14 cellular contexts compared by ENCODE assay signal in the genomic region with DNA sequence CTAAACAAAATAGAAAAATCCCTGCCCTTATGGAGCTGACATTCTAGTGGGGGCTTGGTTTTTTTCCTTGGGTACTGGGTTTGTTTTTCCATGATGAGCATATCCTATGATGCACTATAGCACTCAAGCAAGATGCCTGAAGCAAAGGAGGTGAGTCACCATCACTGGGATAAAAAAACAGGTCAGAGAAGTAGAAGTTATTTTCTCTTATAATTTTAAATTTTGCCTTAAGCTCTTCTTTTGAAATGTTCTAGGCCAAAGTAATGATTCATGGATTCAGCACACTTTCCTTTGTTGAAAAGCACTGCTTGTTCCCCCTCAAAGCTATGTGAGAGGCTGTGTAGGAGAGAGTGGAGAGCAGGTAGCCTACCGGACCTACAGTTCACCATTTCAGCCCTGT. TPM values are rescaled to one million over a fixed set of nuclear protein-coding genes. Genes with fewer than 3 reads are reported as not detected.
DNase-seq lines count a peak whose midpoint lies in the region; ATAC-seq and TF ChIP-seq lines count a peak whose summit lies in the region.
"Had no signal": no experiment of that assay in that cellular context is flagged by ENCODE, and none has a peak within 500 bp of the region (broad histone marks: within the 10 kb centered on the region; RNA-seq: fewer than 3 reads in every experiment).

No MANE protein-coding gene starts in this region.

- intact Hi-C loops in HCT116 (cut with micrococcal nuclease) = no loop called here

- H3K4me2 ChIP-seq in HCT116 (ENCODE audit: low read length) = no peak overlapping the region

- no peak for TF ChIP-seq POLR2A in HCT116 (IDR thresholded peaks at IDR 0.05; ENCODE audit: borderline replicate concordance, extremely low read depth, insufficient read depth, insufficient read length)

- no TSS peak for BruUV-seq in HCT116 (replicated peaks; lab: Mats Ljungman, UMichigan)

- no peak for TF ChIP-seq CTCF in HCT116 (IDR thresholded peaks at IDR 0.05 in 2 of 3, conservative IDR thresholded peaks at IDR 0.05 in 1 of 3; ENCODE audit: borderline replicate concordance in 1 of 3, insufficient read depth in 1 of 3, low read depth in 2 of 3, low read length in 2 of 3)
- no peak for TF ChIP-seq CTCF in astrocyte of the spinal cord (IDR thresholded peaks at IDR 0.05; ENCODE audit: low read depth, low read length)
- TF ChIP-seq CTCF in fibroblast of the aortic adventitia (IDR thresholded peaks at IDR 0.05; ENCODE audit: insufficient read depth, low read length) = no peak

- ATAC-seq in HCT116 = no peak
- no peak for ATAC-seq in GM18858 (IDR thresholded peaks at IDR 0.05; ENCODE audit: unreplicated experiment)
- ATAC-seq in HG03342 (IDR thresholded peaks at IDR 0.05; ENCODE audit: unreplicated experiment) = no peak
- ATAC-seq: effector memory CD8-positive, alpha-beta T cell; upper lobe of right lung had no signal

- TF ChIP-seq RAD21 in HCT116 (IDR thresholded peaks at IDR 0.05; ENCODE audit: low read depth) = no peak

- no peaks in the 10 kb centered on the region for H3K9me2 ChIP-seq in HCT116 (ENCODE audit: insufficient read depth)

- H3K4me3 ChIP-seq in HCT116 (replicated peaks in 1 of 2; ENCODE audit: low read depth in 1 of 2, low read length in 2 of 2) (no peak overlapping the region), astrocyte of the spinal cord (ENCODE audit: low read depth, low read length) (no peak overlapping the region), fibroblast of the aortic adventitia (ENCODE audit: low read depth, low read length) (no peak overlapping the region)
- H3K4me3 ChIP-seq: upper lobe of right lung had no signal

- H3K36me3 ChIP-seq in HCT116 (ENCODE audit: control insufficient read depth in 1 of 2, insufficient read depth in 2 of 2, low read length in 2 of 2) = no peaks in the 10 kb centered on the region
- H3K36me3 ChIP-seq: upper lobe of right lung had no signal

- peaks cover 17 to 53% of the 10 kb centered on the region in 2 experiments for H3K4me1 ChIP-seq in HCT116 (ENCODE audit: control insufficient read depth in 1 of 2, insufficient read depth in 2 of 2, low read length in 2 of 2)
- H3K4me1 ChIP-seq: parathyroid adenoma had no signal

- POLR2A ChIA-PET in HCT116 (lab: Charles Lee) = no interaction called here

- H3K27me3 ChIP-seq in HCT116 (ENCODE audit: insufficient read depth, low read length) = no peaks in the 10 kb centered on the region
- H3K27me3 ChIP-seq: upper lobe of right lung had no signal

- in situ Hi-C loops in astrocyte of the spinal cord (cut with HindIII; ENCODE audit: low sequenced_read_pairs) = no loop called here

- CTCF ChIA-PET in HCT116 (lab: Charles Lee) = no interaction called here

- no peak overlapping the region for H2AFZ ChIP-seq in HCT116 (ENCODE audit: low read depth, low read length, poor library complexity, severe bottlenecking)
- H2AFZ ChIP-seq: parathyroid adenoma had no signal

- no peak overlapping the region for H3K9ac ChIP-seq in HCT116 (ENCODE audit: low read length)
- H3K9ac ChIP-seq: parathyroid adenoma had no signal

- H3K79me2 ChIP-seq in HCT116 (ENCODE audit: insufficient read depth, low read length) = no peaks in the 10 kb centered on the region
- H3K79me2 ChIP-seq: parathyroid adenoma had no signal

- DNase-seq in A172 (ENCODE audit: low spot score) = peak; percentile 32
- DNase-seq in HCT116 (ENCODE audit: low read depth, low spot score) = no peak
- peak; percentile 86 for DNase-seq in astrocyte of the spinal cord (ENCODE audit: low read depth, low spot score)
- peak; percentile 81 for DNase-seq in fibroblast of the aortic adventitia (ENCODE audit: low read depth)
- no peak for DNase-seq in activated gamma-delta T cell treated with Interleukin-2 at 50 U/mL for 16 hours
- DNase-seq in NCI-H2081 treated with DMSO at 0.1 percent for 48 hours (lab: John Stamatoyannopoulos, UW) = no peak
- DNase-seq: activated CD4-positive, alpha-beta T cell treated with anti-CD3 and anti-CD28 coated beads for 1 hour; activated T-cell treated with anti-CD3 and anti-CD28 coated beads, Interleukin-2, amount 50 U/mL, for 24 hours; effector memory CD8-positive, alpha-beta T cell; SW 1271; upper lobe of right lung had no signal

- H3K9me3 ChIP-seq in HCT116 (ENCODE audit: control insufficient read depth in 1 of 2, insufficient read depth in 1 of 2, low read depth in 1 of 2, low read length in 2 of 2) = no peaks in the 10 kb centered on the region
- H3K9me3 ChIP-seq: upper lobe of right lung had no signal

- RAD21 ChIA-PET in HCT116 (lab: Charles Lee; ENCODE audit: low non-redundant PET in 1 of 2, low total read pairs in 2 of 2, uncharacterized antibody in 2 of 2, unreplicated experiment in 2 of 2) = no interaction called here

- no peak overlapping the region for H3K27ac ChIP-seq in HCT116 (ENCODE audit: low read depth, low read length)
- H3K27ac ChIP-seq: parathyroid adenoma had no signal

- no peaks in the 10 kb centered on the region for H4K20me1 ChIP-seq in HCT116 (ENCODE audit: insufficient read depth)

TF ChIP-seq in HCT116, 20 proteins besides CTCF, POLR2A, EP300 and RAD21:
- TF ChIP-seq FOSL1 (IDR thresholded peaks at IDR 0.05; ENCODE audit: low read depth) (peak; percentile 38; the same call in 1 of the 2 replicates), EZH2phosphoT487 (IDR thresholded peaks at IDR 0.05; ENCODE audit: borderline replicate concordance) (no peak)
TF ChIP-seq in HCT116: peak in this region for 1.

RNA-seq across cellular contexts. Expression of a gene that starts 15.2 kb away (rescaled TPM):
- not detected in 2 replicates for total RNA-seq in A172 (2014; rRNA removed; shearing (Covaris generic))
- total RNA-seq in HCT116 (2021; ENCODE audit: unreplicated experiment) = 1.8 TPM
- polyA plus RNA-seq in HCT116 (2012) = 3.1 and 5.9 TPM in 2 replicates
- 1.1 and 1.9 TPM in 2 replicates for total RNA-seq in fibroblast of the aortic adventitia (ENCODE audit: low replicate concordance)

RNA-seq across cellular contexts. Expression of a gene that starts 43.7 kb away (rescaled TPM):
- total RNA-seq in A172 (2014; rRNA removed; shearing (Covaris generic)) = 7.1 and 8.9 TPM in 2 replicates
- total RNA-seq in HCT116 (2021; ENCODE audit: unreplicated experiment) (15.0 TPM), fibroblast of the aortic adventitia (ENCODE audit: low replicate concordance) (8.2 and 15.0 TPM in 2 replicates)
- polyA plus RNA-seq in HCT116 (2012) = 2.8 and 4.4 TPM in 2 replicates

Comparison
In these comparisons a context has a peak if more than half of its experiments do, and no peak if none do; other contexts are left out.
1. DNase-seq: peak in A172 (single experiment), astrocyte of the spinal cord (single experiment) and fibroblast of the aortic adventitia (single experiment); none in HCT116 (single experiment), activated gamma-delta T cell treated with Interleukin-2 at 50 U/mL for 16 hours (single experiment) and NCI-H2081 treated with DMSO at 0.1 percent for 48 hours (single experiment).